In the genomic region with DNA sequence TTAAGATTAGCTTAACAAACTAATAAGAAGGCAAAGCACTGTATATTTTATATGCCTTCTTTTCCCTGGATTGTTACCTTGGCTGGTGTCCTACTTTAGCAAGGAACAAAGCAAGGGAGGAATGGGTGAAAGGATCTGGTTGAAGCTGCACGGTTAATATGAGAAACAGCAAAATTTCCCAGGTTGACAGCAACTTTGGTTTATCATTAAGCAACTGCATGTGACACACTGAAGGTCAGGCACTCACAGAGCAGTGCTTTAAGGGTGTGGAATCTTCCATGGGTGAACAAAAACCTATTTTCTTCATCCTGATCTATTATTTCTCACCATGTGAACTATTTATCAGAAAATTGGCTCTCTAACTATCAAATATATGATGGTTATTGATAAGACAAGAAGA, we compare ENCODE assay signal across 27 cellular contexts.
DNase-seq lines count a peak whose midpoint lies in the region; ATAC-seq, FAIRE-seq and TF ChIP-seq lines count a peak whose summit lies in the region.
"Had no signal": no experiment of that assay in that cellular context is flagged by ENCODE, and none has a peak within 500 bp of the region (broad histone marks: within the 10 kb centered on the region; RNA-seq: fewer than 3 reads in every experiment).

No MANE protein-coding gene starts in this region.

- no peak overlapping the region for H3K4me3 Mint-ChIP-seq in CD4-positive, alpha-beta memory T cell
- H3K4me3 Mint-ChIP-seq: activated CD4-positive, alpha-beta memory T cell treated with anti-CD3 and anti-CD28 coated beads for 36 hours; activated naive CD4-positive, alpha-beta T cell treated with anti-CD3 and anti-CD28 coated beads for 36 hours; activated T-cell treated with anti-CD3 and anti-CD28 coated beads, Interleukin-2, amount 50 U/mL, for 72 hours; CD8-positive, alpha-beta memory T cell; memory B cell; stimulated activated naive B cell treated with anti-CD40 and anti-IgM and Interleukin-4, amounts not matched to agents 10 μg/mL and 1 μg/mL and 100 μg/mL, for 72 hours; T-helper 2 cell treated with Interferon-gamma antibody and Interleukin-4, amounts not matched to agents 5 μg/mL and 100 μg/mL, for 36 hours had no signal

- H3K4me3 ChIP-seq in GM12878 (no peak overlapping the region), HepG2 (replicated peaks in 1 of 3; ENCODE audit: insufficient read depth in 1 of 3, low read depth in 2 of 3, low read length in 3 of 3) (no peak overlapping the region)
- H3K4me3 ChIP-seq in CD4-positive, alpha-beta memory T cell (ENCODE audit: low read length in 2 of 2) = no peak overlapping the region
- H3K4me3 ChIP-seq: GM23248, Peyer's patch, upper lobe of left lung had no signal

- in situ Hi-C loops in GM12878 (cut with MboI) = no loop called here
- in situ Hi-C loops in HepG2 (cut with HindIII; ENCODE audit: extremely low pct_ligation_motif_present, low pct_unique_long_range_greater_than_20kb) = no loop called here

- H3K9ac ChIP-seq in GM12878 (ENCODE audit: control insufficient read depth, insufficient read depth, low read length) (no peak overlapping the region), HepG2 (ENCODE audit: insufficient read depth, low read depth, low read length) (no peak overlapping the region)
- H3K9ac ChIP-seq: GM23248, KMS-11 had no signal

- TF ChIP-seq RAD21 in GM12878 (IDR thresholded peaks at IDR 0.05; ENCODE audit: insufficient read depth, low read depth, low read length) = no peak
- TF ChIP-seq RAD21 in HepG2 (CRISPR knock-in tag; IDR thresholded peaks at IDR 0.05) = no peak

- H3K4me2 ChIP-seq in GM12878 (ENCODE audit: control insufficient read depth, insufficient read depth) (no peak overlapping the region), HepG2 (ENCODE audit: low read depth, low read length) (no peak overlapping the region)
- H3K4me2 ChIP-seq: KMS-11 had no signal

- peaks cover 2% of the 10 kb centered on the region in 2 donors for H3K27me3 Mint-ChIP-seq in CD4-positive, alpha-beta memory T cell

- no peaks in the 10 kb centered on the region for H3K27me3 ChIP-seq in GM12878 (replicated peaks in 1 of 2; ENCODE audit: control insufficient read depth in 2 of 2, insufficient read depth in 2 of 2, low read length in 1 of 2)
- no peaks in the 10 kb centered on the region for H3K27me3 ChIP-seq in HepG2 (ENCODE audit: control insufficient read depth in 1 of 2, insufficient read depth in 2 of 2, low read length in 2 of 2)
- no peaks in the 10 kb centered on the region for H3K27me3 ChIP-seq in CD4-positive, alpha-beta memory T cell (ENCODE audit: insufficient read depth, low read length)
- H3K27me3 ChIP-seq: BE2C, Peyer's patch, upper lobe of left lung had no signal

- POLR2A ChIA-PET in GM12878 (lab: Charles Lee) = no interaction called here
- POLR2A ChIA-PET in HepG2 (lab: Yijun Ruan, JAX) = no interaction called here
- POLR2A ChIA-PET in CD4-positive, alpha-beta memory T cell (lab: Charles Lee; ENCODE audit: partially characterized antibody) = no interaction called here

- H3K79me2 ChIP-seq in GM12878 (ENCODE audit: control insufficient read depth, insufficient read depth, low read length) = no peaks in the 10 kb centered on the region
- H3K79me2 ChIP-seq in HepG2 (ENCODE audit: insufficient read depth, low read length) = no peaks in the 10 kb centered on the region

- no peak for TF ChIP-seq EP300 in GM12878 (IDR thresholded peaks at IDR 0.05; ENCODE audit: borderline replicate concordance in 1 of 2, control insufficient read depth in 1 of 2, low read depth in 2 of 2, low read length in 2 of 2)
- no peak for TF ChIP-seq EP300 in HepG2 (IDR thresholded peaks at IDR 0.05; ENCODE audit: low read depth in 2 of 2, low read length in 2 of 2)
- TF ChIP-seq EP300 in HepG2 (CRISPR knock-in tag; IDR thresholded peaks at IDR 0.05; ENCODE audit: borderline replicate concordance) = no peak

- H3K4me1 Mint-ChIP-seq in CD4-positive, alpha-beta memory T cell = no peaks in the 10 kb centered on the region
- H3K4me1 Mint-ChIP-seq: CD8-positive, alpha-beta memory T cell; memory B cell; stimulated activated naive B cell treated with anti-CD40 and anti-IgM and Interleukin-4, amounts not matched to agents 10 μg/mL and 1 μg/mL and 100 μg/mL, for 72 hours had no signal

- H3K9me3 ChIP-seq in GM12878 (replicated peaks; ENCODE audit: control insufficient read depth, insufficient read depth, low read length) (no peaks in the 10 kb centered on the region), HepG2 (ENCODE audit: low read length) (no peaks in the 10 kb centered on the region)
- no peaks in the 10 kb centered on the region for H3K9me3 ChIP-seq in CD4-positive, alpha-beta memory T cell (ENCODE audit: control insufficient read depth in 1 of 2, low read length in 2 of 2)
- H3K9me3 ChIP-seq: BE2C, Peyer's patch, upper lobe of left lung had no signal

- BruUV-seq in GM12878 (replicated peaks; lab: Mats Ljungman, UMichigan) (no TSS peak), HepG2 (replicated peaks; lab: Mats Ljungman, UMichigan) (no TSS peak)

- FAIRE-seq in GM12878 (lab: Jason Lieb, UNC) = no peak
- no peak for FAIRE-seq in HepG2 (lab: Jason Lieb, UNC)

- 0% methylated on average over 1 of the region's 1 CpG for WGBS in GM12878 (ENCODE audit: insufficient coverage, insufficient replicate concordance, low lambda C conversion rate, missing lambda C conversion rate)
- 0% methylated on average over 1 of the region's 1 CpG for WGBS in HepG2 (ENCODE audit: low lambda C conversion rate)

- no peaks in the 10 kb centered on the region for H3K36me3 ChIP-seq in GM12878 (ENCODE audit: control insufficient read depth in 2 of 2, insufficient read depth in 2 of 2, low read length in 1 of 2)
- no peaks in the 10 kb centered on the region for H3K36me3 ChIP-seq in HepG2 (replicated peaks in 1 of 2; ENCODE audit: control insufficient read depth in 1 of 2, insufficient read depth in 2 of 2, low read length in 2 of 2)
- no peaks in the 10 kb centered on the region for H3K36me3 ChIP-seq in CD4-positive, alpha-beta memory T cell (ENCODE audit: insufficient read depth, low read length)
- H3K36me3 ChIP-seq: BE2C, Peyer's patch, upper lobe of left lung had no signal

- H3K27ac ChIP-seq in GM12878 (ENCODE audit: control insufficient read depth, insufficient read depth) (no peak overlapping the region), HepG2 (ENCODE audit: extremely low read length, insufficient read depth, low read length) (no peak overlapping the region), substantia nigra (ENCODE audit: low read depth, low read length, poor library complexity, severe bottlenecking) (no peak overlapping the region)
- H3K27ac ChIP-seq in CD4-positive, alpha-beta memory T cell (ENCODE audit: low read depth, low read length) = no peak overlapping the region
- H3K27ac ChIP-seq: GM23248, KMS-11, Peyer's patch, upper lobe of left lung had no signal

- DNase-seq in GM12878 (ENCODE audit: low read depth, low spot score) = no peak
- no peak for DNase-seq in HepG2 (ENCODE audit: low spot score)
- no peak for DNase-seq in CD4-positive, alpha-beta memory T cell
- DNase-seq in substantia nigra (lab: John Stamatoyannopoulos, UW) = no peak
- DNase-seq in NCI-H1048 (lab: John Stamatoyannopoulos, UW) = no peak
- no peak for DNase-seq in DMS 273 (lab: John Stamatoyannopoulos, UW; ENCODE audit: unreplicated experiment)
- DNase-seq: ACHN; activated CD4-positive, alpha-beta memory T cell treated with anti-CD3 and anti-CD28 coated beads for 36 hours; activated CD4-positive, alpha-beta T cell treated with anti-CD3 and anti-CD28 coated beads for 1 hour; activated naive CD4-positive, alpha-beta T cell treated with anti-CD3 and anti-CD28 coated beads for 36 hours; activated T-cell treated with anti-CD3 and anti-CD28 coated beads, Interleukin-2, amount 50 U/mL, for 72 hours; BE2C; CD8-positive, alpha-beta memory T cell; GM23248; hypothalamus; left colon; NCI-H1436; NCI-H2081 treated with DMSO at 0.1 percent for 48 hours; Peyer's patch; SIG-M5; stimulated activated naive B cell treated with anti-CD40 and anti-IgM and Interleukin-4, amounts not matched to agents 10 μg/mL and 1 μg/mL and 100 μg/mL, for 72 hours; upper lobe of left lung had no signal

- intact Hi-C loops in GM12878 (cut with micrococcal nuclease; ENCODE audit: unreplicated experiment) = loop anchor here (10.0 kb wide), 1 partner anchor 526 kb away; no protein-coding TSS in a partner anchor
- intact Hi-C loops in HepG2 (cut with micrococcal nuclease; ENCODE audit: unreplicated experiment) = no loop called here
- intact Hi-C loops in CD4-positive, alpha-beta memory T cell (cut with micrococcal nuclease) = no loop called here

- RAD21 ChIA-PET in GM12878 (lab: Charles Lee; ENCODE audit: unreplicated experiment) = interaction anchor here (0.8 to 1.9 kb wide), 2 partner anchors 118 to 520 kb away, joined by 3 to 5 read pairs; no protein-coding TSS in a partner anchor

- H4K20me1 ChIP-seq in GM12878 (ENCODE audit: control insufficient read depth, insufficient read depth) (no peaks in the 10 kb centered on the region), HepG2 (ENCODE audit: insufficient read depth, low read length) (no peaks in the 10 kb centered on the region)

- TF ChIP-seq POLR2A in GM12878 (IDR thresholded peaks at IDR 0.05; ENCODE audit: low read depth, low read length) (no peak), HepG2 (IDR thresholded peaks at IDR 0.05; ENCODE audit: insufficient read depth in 1 of 2, low read depth in 2 of 2, low read length in 2 of 2) (no peak)

- H3K27ac Mint-ChIP-seq in CD4-positive, alpha-beta memory T cell = no peak overlapping the region
- H3K27ac Mint-ChIP-seq: activated CD4-positive, alpha-beta memory T cell treated with anti-CD3 and anti-CD28 coated beads for 36 hours; activated naive CD4-positive, alpha-beta T cell treated with anti-CD3 and anti-CD28 coated beads for 36 hours; activated T-cell treated with anti-CD3 and anti-CD28 coated beads, Interleukin-2, amount 50 U/mL, for 72 hours; CD8-positive, alpha-beta memory T cell; memory B cell; stimulated activated naive B cell treated with anti-CD40 and anti-IgM and Interleukin-4, amounts not matched to agents 10 μg/mL and 1 μg/mL and 100 μg/mL, for 72 hours; T-helper 2 cell treated with Interferon-gamma antibody and Interleukin-4, amounts not matched to agents 5 μg/mL and 100 μg/mL, for 36 hours had no signal

- no peak overlapping the region for H2AFZ ChIP-seq in GM12878 (ENCODE audit: control insufficient read depth, low read depth, low read length)
- no peak overlapping the region for H2AFZ ChIP-seq in HepG2 (ENCODE audit: low read length)
- H2AFZ ChIP-seq: GM23248 had no signal

- peak; percentile 35 for ATAC-seq in GM18909 (IDR thresholded peaks at IDR 0.05; ENCODE audit: poor library complexity, unreplicated experiment)
- peak; percentile 36 for ATAC-seq in HG02588 (IDR thresholded peaks at IDR 0.05; ENCODE audit: unreplicated experiment)
- peak; percentile 31; the same call in 1 of the 3 replicates for ATAC-seq in GM12878
- ATAC-seq in HepG2 = peak; percentile 56
- ATAC-seq: activated T-cell treated with anti-CD3 and anti-CD28 coated beads, Interleukin-2, amount 50 U/mL, for 72 hours; left colon; stimulated activated naive B cell treated with anti-CD40 and anti-IgM and Interleukin-4, amounts not matched to agents 10 μg/mL and 1 μg/mL and 100 μg/mL, for 72 hours had no signal

- no peaks in the 10 kb centered on the region; the same call in 1 of the 2 replicates for H3K4me1 ChIP-seq in GM12878 (ENCODE audit: control insufficient read depth, insufficient read depth, low read length)
- peaks cover 11% of the 10 kb centered on the region; the same call in 1 of the 2 replicates for H3K4me1 ChIP-seq in HepG2 (ENCODE audit: insufficient read depth, low read length)
- H3K4me1 ChIP-seq in CD4-positive, alpha-beta memory T cell (ENCODE audit: insufficient read depth, low read length) = no peaks in the 10 kb centered on the region
- H3K4me1 ChIP-seq: BE2C, Peyer's patch, upper lobe of left lung had no signal

- H3K9me3 Mint-ChIP-seq in CD4-positive, alpha-beta memory T cell = peaks cover 0 to 1% (median 0%) of the 10 kb centered on the region in 8 donors
- H3K9me3 Mint-ChIP-seq: activated CD4-positive, alpha-beta memory T cell treated with anti-CD3 and anti-CD28 coated beads for 36 hours; activated naive CD4-positive, alpha-beta T cell treated with anti-CD3 and anti-CD28 coated beads for 36 hours; activated T-cell treated with anti-CD3 and anti-CD28 coated beads, Interleukin-2, amount 50 U/mL, for 72 hours; memory B cell; stimulated activated naive B cell treated with anti-CD40 and anti-IgM and Interleukin-4, amounts not matched to agents 10 μg/mL and 1 μg/mL and 100 μg/mL, for 72 hours; T-helper 2 cell treated with Interferon-gamma antibody and Interleukin-4, amounts not matched to agents 5 μg/mL and 100 μg/mL, for 36 hours had no signal

- CTCF ChIA-PET in GM12878 (lab: Yijun Ruan, JAX) = no interaction called here
- CTCF ChIA-PET in HepG2 (lab: Yijun Ruan, JAX; ENCODE audit: low intra/inter-chr PET ratio, low total read pairs) = no interaction called here
- CTCF ChIA-PET in CD4-positive, alpha-beta memory T cell (lab: Charles Lee; ENCODE audit: partially characterized antibody) = no interaction called here

- TF ChIP-seq CTCF in GM12878 (IDR thresholded peaks at IDR 0.05 in 2 of 3, conservative IDR thresholded peaks at IDR 0.05 in 1 of 3; ENCODE audit: control insufficient read depth in 2 of 3, extremely low read depth in 1 of 3, insufficient read depth in 1 of 3, low read depth in 3 of 3, low read length in 3 of 3) (no peak), HepG2 (CRISPR knock-in tag; IDR thresholded peaks at IDR 0.05) (no peak)

- H3K36me3 Mint-ChIP-seq in CD4-positive, alpha-beta memory T cell = no peaks in the 10 kb centered on the region
- H3K36me3 Mint-ChIP-seq: activated CD4-positive, alpha-beta memory T cell treated with anti-CD3 and anti-CD28 coated beads for 36 hours; CD8-positive, alpha-beta memory T cell; memory B cell; stimulated activated naive B cell treated with anti-CD40 and anti-IgM and Interleukin-4, amounts not matched to agents 10 μg/mL and 1 μg/mL and 100 μg/mL, for 72 hours had no signal

- SMC1A ChIA-PET in GM12878 (lab: Charles Lee; ENCODE audit: uncharacterized antibody, unreplicated experiment) = no interaction called here
